Comparison of ENCODE assay signal across 27 cellular contexts in genomic region chr9:102398205-102398604, GRCh38.
"Had no signal": no experiment of that assay in that cellular context is flagged by ENCODE, and none has a peak within 500 bp of the region (broad histone marks: within the 10 kb centered on the region; RNA-seq: fewer than 3 reads in every experiment).

No MANE protein-coding gene starts in this region.

- H2AFZ ChIP-seq: hepatocyte had no signal

- H3K4me1 ChIP-seq: esophagus squamous epithelium, gastroesophageal sphincter, heart right ventricle had no signal

- H3K4me3 ChIP-seq: esophagus squamous epithelium, gastroesophageal sphincter, heart right ventricle, hepatocyte had no signal

- H3K27me3 ChIP-seq: brain microvascular endothelial cell, esophagus squamous epithelium, gastroesophageal sphincter, heart right ventricle, hepatocyte had no signal

- DNase-seq: activated CD4-positive, alpha-beta T cell treated with anti-CD3 and anti-CD28 coated beads for 1 hour; activated CD4-positive, alpha-beta T cell treated with anti-CD3 and anti-CD28 coated beads for 4 hours; activated CD4-positive, alpha-beta T cell treated with anti-CD3 and anti-CD28 coated beads, Interleukin-2, amount 10 ng/mL, durations not matched to agents 7 days and 5 days; activated CD4-positive, alpha-beta T cell treated with anti-CD3 and anti-CD28 coated beads, Interleukin-2, amount 50 U/mL, for 48 hours; activated CD8-positive, alpha-beta memory T cell treated with anti-CD3 and anti-CD28 coated beads for 24 hours; activated CD8-positive, alpha-beta T cell treated with anti-CD3 and anti-CD28 coated beads for 36 hours; activated effector memory CD4-positive, alpha-beta T cell treated with Interleukin-2 at 50 U/mL for 16 hours; activated gamma-delta T cell treated with Interleukin-2 at 50 U/mL for 16 hours; activated naive CD4-positive, alpha-beta T cell treated with anti-CD3 and anti-CD28 coated beads, Interleukin-2, amount 50 U/mL, for 16 hours; activated naive CD4-positive, alpha-beta T cell treated with Interleukin-2 at 50 U/mL for 16 hours; activated T-cell treated with anti-CD3 and anti-CD28 coated beads, Interleukin-2, amount 50 U/mL, for 4 hours; amniotic stem cell; anterior cingulate cortex; brain microvascular endothelial cell; cortex of kidney; dermis blood vessel endothelial cell; effector CD8-positive, alpha-beta T cell; esophagus squamous epithelium; foreskin melanocyte; heart right ventricle; T-helper 2 cell had no signal

- H3K27me3 Mint-ChIP-seq: activated CD4-positive, alpha-beta T cell treated with anti-CD3 and anti-CD28 coated beads, Interleukin-2, amount 10 ng/mL, durations not matched to agents 7 days and 5 days; activated CD8-positive, alpha-beta T cell treated with anti-CD3 and anti-CD28 coated beads for 36 hours; activated naive CD8-positive, alpha-beta T cell; activated T-helper 17 cell treated with anti-CD3 and anti-CD28 coated beads, Interleukin-2, amount 50 U/mL, for 72 hours; central memory CD8-positive, alpha-beta T cell had no signal

- H3K9me3 ChIP-seq: esophagus squamous epithelium, gastroesophageal sphincter had no signal

- H3K36me3 ChIP-seq: brain microvascular endothelial cell, esophagus squamous epithelium, gastroesophageal sphincter, heart right ventricle had no signal

- H3K79me2 ChIP-seq: hepatocyte had no signal

- H3K27ac Mint-ChIP-seq: activated CD4-positive, alpha-beta T cell treated with anti-CD3 and anti-CD28 coated beads, Interleukin-2, amount 10 ng/mL, durations not matched to agents 7 days and 5 days; activated CD8-positive, alpha-beta T cell treated with anti-CD3 and anti-CD28 coated beads for 36 hours; activated naive CD8-positive, alpha-beta T cell; activated T-helper 17 cell treated with anti-CD3 and anti-CD28 coated beads, Interleukin-2, amount 50 U/mL, for 72 hours had no signal

- H3K36me3 Mint-ChIP-seq: activated naive CD8-positive, alpha-beta T cell had no signal

- H3K4me1 Mint-ChIP-seq: activated CD4-positive, alpha-beta T cell treated with anti-CD3 and anti-CD28 coated beads, Interleukin-2, amount 10 ng/mL, durations not matched to agents 7 days and 5 days; activated T-helper 17 cell treated with anti-CD3 and anti-CD28 coated beads, Interleukin-2, amount 50 U/mL, for 72 hours; central memory CD8-positive, alpha-beta T cell had no signal

- H3K27ac ChIP-seq: brain microvascular endothelial cell, epithelial cell of prostate, esophagus squamous epithelium, gastroesophageal sphincter, heart right ventricle, hepatocyte had no signal

- ATAC-seq: activated CD8-positive, alpha-beta T cell treated with anti-CD3 and anti-CD28 coated beads for 36 hours; activated T-cell treated with anti-CD3 and anti-CD28 coated beads, Interleukin-2, amount 50 U/mL, for 4 hours; activated T-helper 17 cell treated with anti-CD3 and anti-CD28 coated beads, Interleukin-2, amount 50 U/mL, for 72 hours; gastroesophageal sphincter; heart right ventricle had no signal

- H3K4me2 ChIP-seq: hepatocyte had no signal

- H3K4me3 Mint-ChIP-seq: activated CD4-positive, alpha-beta T cell treated with anti-CD3 and anti-CD28 coated beads, Interleukin-2, amount 10 ng/mL, durations not matched to agents 7 days and 5 days; activated CD8-positive, alpha-beta T cell treated with anti-CD3 and anti-CD28 coated beads for 36 hours; activated naive CD8-positive, alpha-beta T cell; activated T-cell treated with anti-CD3 and anti-CD28 coated beads, Interleukin-2, amount 50 U/mL, for 4 hours; activated T-helper 17 cell treated with anti-CD3 and anti-CD28 coated beads, Interleukin-2, amount 50 U/mL, for 72 hours; central memory CD8-positive, alpha-beta T cell had no signal
